1 cellular context compared by ENCODE assay signal in the genomic region with DNA sequence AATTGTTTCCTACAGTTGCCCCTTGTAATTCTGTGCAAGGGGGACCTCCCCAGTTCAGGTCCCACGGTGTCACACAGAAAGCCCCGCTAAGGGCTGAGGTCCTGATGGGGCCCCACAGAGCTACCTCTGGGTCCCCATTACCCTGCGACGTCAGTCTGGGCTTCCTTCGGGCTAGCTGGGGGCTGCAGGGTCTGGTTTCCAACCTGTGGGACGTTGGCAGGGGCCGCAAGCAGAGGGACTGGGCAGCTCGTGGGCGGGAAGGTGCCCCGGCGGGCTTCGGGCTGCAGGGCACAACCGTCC.
TF ChIP-seq lines count a peak whose summit lies in the region.

No MANE protein-coding gene starts in this region.

TF ChIP-seq in HCT116, 20 proteins besides CTCF, POLR2A, EP300 and RAD21:
- TF ChIP-seq, protein P1, sequence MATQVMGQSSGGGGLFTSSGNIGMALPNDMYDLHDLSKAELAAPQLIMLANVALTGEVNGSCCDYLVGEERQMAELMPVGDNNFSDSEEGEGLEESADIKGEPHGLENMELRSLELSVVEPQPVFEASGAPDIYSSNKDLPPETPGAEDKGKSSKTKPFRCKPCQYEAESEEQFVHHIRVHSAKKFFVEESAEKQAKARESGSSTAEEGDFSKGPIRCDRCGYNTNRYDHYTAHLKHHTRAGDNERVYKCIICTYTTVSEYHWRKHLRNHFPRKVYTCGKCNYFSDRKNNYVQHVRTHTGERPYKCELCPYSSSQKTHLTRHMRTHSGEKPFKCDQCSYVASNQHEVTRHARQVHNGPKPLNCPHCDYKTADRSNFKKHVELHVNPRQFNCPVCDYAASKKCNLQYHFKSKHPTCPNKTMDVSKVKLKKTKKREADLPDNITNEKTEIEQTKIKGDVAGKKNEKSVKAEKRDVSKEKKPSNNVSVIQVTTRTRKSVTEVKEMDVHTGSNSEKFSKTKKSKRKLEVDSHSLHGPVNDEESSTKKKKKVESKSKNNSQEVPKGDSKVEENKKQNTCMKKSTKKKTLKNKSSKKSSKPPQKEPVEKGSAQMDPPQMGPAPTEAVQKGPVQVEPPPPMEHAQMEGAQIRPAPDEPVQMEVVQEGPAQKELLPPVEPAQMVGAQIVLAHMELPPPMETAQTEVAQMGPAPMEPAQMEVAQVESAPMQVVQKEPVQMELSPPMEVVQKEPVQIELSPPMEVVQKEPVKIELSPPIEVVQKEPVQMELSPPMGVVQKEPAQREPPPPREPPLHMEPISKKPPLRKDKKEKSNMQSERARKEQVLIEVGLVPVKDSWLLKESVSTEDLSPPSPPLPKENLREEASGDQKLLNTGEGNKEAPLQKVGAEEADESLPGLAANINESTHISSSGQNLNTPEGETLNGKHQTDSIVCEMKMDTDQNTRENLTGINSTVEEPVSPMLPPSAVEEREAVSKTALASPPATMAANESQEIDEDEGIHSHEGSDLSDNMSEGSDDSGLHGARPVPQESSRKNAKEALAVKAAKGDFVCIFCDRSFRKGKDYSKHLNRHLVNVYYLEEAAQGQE (IDR thresholded peaks at IDR 0.05; ENCODE audit: low read depth) = no peak
